Comparison of ENCODE assay signal across 26 cellular contexts in genomic region chr14:33568935-33569579, GRCh38.
DNase-seq lines count a peak whose midpoint lies in the region; ATAC-seq and TF ChIP-seq lines count a peak whose summit lies in the region.
"Had no signal": no experiment of that assay in that cellular context is flagged by ENCODE, and none has a peak within 500 bp of the region (broad histone marks: within the 10 kb centered on the region; RNA-seq: fewer than 3 reads in every experiment).

No MANE protein-coding gene starts in this region.

- H3K4me1 ChIP-seq in mesenchymal stem cell (ENCODE audit: control insufficient read depth, insufficient read depth, low read depth, low read length): peaks cover 2% of the 10 kb centered on the region
- H3K4me1 ChIP-seq: upper lobe of right lung had no signal

- no peak overlapping the region for H3K9ac ChIP-seq in mesenchymal stem cell (ENCODE audit: low read length)
- H3K9ac ChIP-seq: BLaER1 treated with 17β-estradiol and CSF1 and Interleukin-3, amounts not matched to agents 10 nM and 100 nM had no signal

- no peak for TF ChIP-seq CTCF in glutamatergic neuron (IDR thresholded peaks at IDR 0.05; ENCODE audit: partially characterized antibody, unreplicated experiment)
- no peak for TF ChIP-seq CTCF in coronary artery (IDR thresholded peaks at IDR 0.05)

- H3K4ac ChIP-seq in mesenchymal stem cell (ENCODE audit: low read depth in 1 of 2, low read length in 2 of 2): no peak overlapping the region

- no peak overlapping the region for H2AFZ ChIP-seq in mesenchymal stem cell (ENCODE audit: low read depth, low read length)

- H2AK5ac ChIP-seq in mesenchymal stem cell (ENCODE audit: low read length, severe bottlenecking): no peak overlapping the region

- H3K27ac Mint-ChIP-seq in glutamatergic neuron (ENCODE audit: unreplicated experiment): no peak overlapping the region
- H3K27ac Mint-ChIP-seq: activated B cell treated with CpG ODN at 0.5 μM for 24 hours; naive thymus-derived CD4-positive, alpha-beta T cell; T-helper 2 cell treated with Interferon-gamma antibody and Interleukin-4, amounts not matched to agents 5 μg/mL and 100 μg/mL, for 36 hours had no signal

- H3K23ac ChIP-seq in mesenchymal stem cell (ENCODE audit: low read length in 2 of 2): no peak overlapping the region

- no peak overlapping the region for H3K14ac ChIP-seq in mesenchymal stem cell (ENCODE audit: low read length in 2 of 2)

- H3K18ac ChIP-seq in mesenchymal stem cell (ENCODE audit: low read depth in 1 of 2, low read length in 2 of 2): peak overlapping the region in 1 of 2 experiments; percentile 19

- no peak overlapping the region for H3K27ac ChIP-seq in mesenchymal stem cell (ENCODE audit: low read length, poor library complexity, severe bottlenecking)
- no peak overlapping the region for H3K27ac ChIP-seq in coronary artery
- H3K27ac ChIP-seq: BLaER1 treated with 17β-estradiol and CSF1 and Interleukin-3, amounts not matched to agents 10 nM and 100 nM; stomach; upper lobe of right lung had no signal

- no peaks in the 10 kb centered on the region for H3K36me3 Mint-ChIP-seq in glutamatergic neuron (ENCODE audit: unreplicated experiment)
- H3K36me3 Mint-ChIP-seq: naive thymus-derived CD4-positive, alpha-beta T cell had no signal

- H4K8ac ChIP-seq in mesenchymal stem cell (ENCODE audit: low read length): no peak overlapping the region

- H3K36me3 ChIP-seq in mesenchymal stem cell (ENCODE audit: control insufficient read depth in 1 of 2, insufficient read depth in 2 of 2, low read depth in 1 of 2, low read length in 2 of 2): no peaks in the 10 kb centered on the region
- H3K36me3 ChIP-seq: BLaER1 treated with 17β-estradiol and CSF1 and Interleukin-3, amounts not matched to agents 10 nM and 100 nM; stomach; upper lobe of right lung had no signal

- no peak overlapping the region for H2BK15ac ChIP-seq in mesenchymal stem cell (ENCODE audit: low read depth, poor library complexity, severe bottlenecking)

- no peaks in the 10 kb centered on the region for H3K27me3 Mint-ChIP-seq in glutamatergic neuron (ENCODE audit: unreplicated experiment)
- H3K27me3 Mint-ChIP-seq: activated B cell treated with CpG ODN at 0.5 μM for 24 hours had no signal

- no peaks in the 10 kb centered on the region for H3K9me3 Mint-ChIP-seq in glutamatergic neuron (ENCODE audit: unreplicated experiment)
- H3K9me3 Mint-ChIP-seq: activated B cell treated with CpG ODN at 0.5 μM for 24 hours; T-helper 2 cell treated with Interferon-gamma antibody and Interleukin-4, amounts not matched to agents 5 μg/mL and 100 μg/mL, for 36 hours had no signal

- no peak overlapping the region for H2BK120ac ChIP-seq in mesenchymal stem cell (ENCODE audit: low read depth, low read length)

- H3K27me3 ChIP-seq in mesenchymal stem cell (ENCODE audit: control insufficient read depth in 1 of 2, insufficient read depth in 1 of 2, low read length in 2 of 2): no peaks in the 10 kb centered on the region
- H3K27me3 ChIP-seq: BLaER1 treated with 17β-estradiol and CSF1 and Interleukin-3, amounts not matched to agents 10 nM and 100 nM; stomach; upper lobe of right lung had no signal

- H3K4me2 ChIP-seq in mesenchymal stem cell (ENCODE audit: low read length, poor library complexity, severe bottlenecking): no peak overlapping the region
- H3K4me2 ChIP-seq: BLaER1 treated with 17β-estradiol and CSF1 and Interleukin-3, amounts not matched to agents 10 nM and 100 nM had no signal

- no peak overlapping the region for H3K4me3 Mint-ChIP-seq in glutamatergic neuron (ENCODE audit: unreplicated experiment)
- H3K4me3 Mint-ChIP-seq: activated B cell treated with CpG ODN at 0.5 μM for 24 hours; naive thymus-derived CD4-positive, alpha-beta T cell; T-helper 2 cell treated with Interferon-gamma antibody and Interleukin-4, amounts not matched to agents 5 μg/mL and 100 μg/mL, for 36 hours had no signal

- DNase-seq in ELR (ENCODE audit: low read depth): peak; percentile 59
- peak; percentile 63 for DNase-seq in dermis blood vessel endothelial cell
- peak; percentile 41 for DNase-seq in mesenchymal stem cell
- DNase-seq in activated gamma-delta T cell (lab: John Stamatoyannopoulos, UW): no peak
- no peak for DNase-seq in glutamatergic neuron
- no peak for DNase-seq in coronary artery (ENCODE audit: low spot score)
- DNase-seq: activated B cell treated with CpG ODN at 0.5 μM for 24 hours; activated CD4-positive, alpha-beta T cell treated with anti-CD3 and anti-CD28 coated beads, Interleukin-2, amount 50 U/mL, for 4 hours; activated effector memory CD4-positive, alpha-beta T cell treated with Interleukin-2 at 50 U/mL for 16 hours; DND-41; GOT3; mesendoderm; naive thymus-derived CD4-positive, alpha-beta T cell; NCI-H1417; NCI-H2107; NCI-H510A; NK-92 treated with Interleukin-12 subunit alpha and Interleukin-12 subunit beta, amount 100 ng/mL, for 24 hours; retina; stomach; upper lobe of right lung had no signal

- H2BK5ac ChIP-seq in mesenchymal stem cell (ENCODE audit: low read depth, low read length, poor library complexity, severe bottlenecking): no peak overlapping the region

- no peaks in the 10 kb centered on the region for H3K79me1 ChIP-seq in mesenchymal stem cell (replicated peaks; ENCODE audit: low read length, poor library complexity, severe bottlenecking)

- WGBS in mesenchymal stem cell: 33% methylated on average over 3 of the region's 3 CpGs

- H3K4me3 ChIP-seq in mesenchymal stem cell (ENCODE audit: insufficient read depth in 1 of 2, low read depth in 1 of 2, low read length in 2 of 2) (no peak overlapping the region), coronary artery (no peak overlapping the region)
- H3K4me3 ChIP-seq: BLaER1 treated with 17β-estradiol and CSF1 and Interleukin-3, amounts not matched to agents 10 nM and 100 nM; stomach; upper lobe of right lung had no signal

- no peak overlapping the region for H2BK12ac ChIP-seq in mesenchymal stem cell (ENCODE audit: low read length in 2 of 2)

- peak; percentile 12; the same call in 1 of the 3 replicates for ATAC-seq in SK-N-SH treated with all-trans-retinoic acid at 6 μM for 48 hours
- no peak for ATAC-seq in GM18907 (IDR thresholded peaks at IDR 0.05; ENCODE audit: unreplicated experiment)
- ATAC-seq: esophagus mucosa; HepG2; naive thymus-derived CD4-positive, alpha-beta T cell; upper lobe of right lung had no signal

- no peaks in the 10 kb centered on the region for H3K9me3 ChIP-seq in mesenchymal stem cell (ENCODE audit: control insufficient read depth, low read length)
- H3K9me3 ChIP-seq: BLaER1 treated with 17β-estradiol and CSF1 and Interleukin-3, amounts not matched to agents 10 nM and 100 nM; stomach; upper lobe of right lung had no signal

- H3K4me1 Mint-ChIP-seq in glutamatergic neuron (ENCODE audit: low read depth, unreplicated experiment): peaks cover 5% of the 10 kb centered on the region
- H3K4me1 Mint-ChIP-seq: activated B cell treated with CpG ODN at 0.5 μM for 24 hours; naive thymus-derived CD4-positive, alpha-beta T cell had no signal

- H4K91ac ChIP-seq in mesenchymal stem cell (ENCODE audit: low read length): no peak overlapping the region

TF ChIP-seq in SK-N-SH treated with all-trans-retinoic acid at 6 μM for 48 hours, 23 proteins besides CTCF, POLR2A, EP300 and RAD21 (continues in another document):
- TF ChIP-seq ZFP3 (CRISPR knock-in tag; IDR thresholded peaks at IDR 0.05) (no peak), PPARA (CRISPR knock-in tag; IDR thresholded peaks at IDR 0.05; ENCODE audit: borderline replicate concordance) (no peak), ISL1 (CRISPR knock-in tag; IDR thresholded peaks at IDR 0.05) (no peak), CSDC2 (CRISPR knock-in tag; IDR thresholded peaks at IDR 0.05) (no peak), GLIS3 (CRISPR knock-in tag; IDR thresholded peaks at IDR 0.05) (no peak), ZNF70 (CRISPR knock-in tag; IDR thresholded peaks at IDR 0.05) (no peak), OSR1 (CRISPR knock-in tag; IDR thresholded peaks at IDR 0.05) (no peak), TOX (CRISPR knock-in tag; IDR thresholded peaks at IDR 0.05; ENCODE audit: borderline replicate concordance) (no peak), ESRRG (CRISPR knock-in tag; IDR thresholded peaks at IDR 0.05) (no peak), TCF4 (CRISPR knock-in tag; IDR thresholded peaks at IDR 0.05; ENCODE audit: borderline replicate concordance) (no peak)
- TF ChIP-seq, protein P1, sequence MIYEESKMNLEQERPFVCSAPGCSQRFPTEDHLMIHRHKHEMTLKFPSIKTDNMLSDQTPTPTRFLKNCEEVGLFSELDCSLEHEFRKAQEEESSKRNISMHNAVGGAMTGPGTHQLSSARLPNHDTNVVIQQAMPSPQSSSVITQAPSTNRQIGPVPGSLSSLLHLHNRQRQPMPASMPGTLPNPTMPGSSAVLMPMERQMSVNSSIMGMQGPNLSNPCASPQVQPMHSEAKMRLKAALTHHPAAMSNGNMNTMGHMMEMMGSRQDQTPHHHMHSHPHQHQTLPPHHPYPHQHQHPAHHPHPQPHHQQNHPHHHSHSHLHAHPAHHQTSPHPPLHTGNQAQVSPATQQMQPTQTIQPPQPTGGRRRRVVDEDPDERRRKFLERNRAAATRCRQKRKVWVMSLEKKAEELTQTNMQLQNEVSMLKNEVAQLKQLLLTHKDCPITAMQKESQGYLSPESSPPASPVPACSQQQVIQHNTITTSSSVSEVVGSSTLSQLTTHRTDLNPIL (CRISPR knock-in tag; IDR thresholded peaks at IDR 0.05; ENCODE audit: low read depth): no peak
- TF ChIP-seq, protein P2, sequence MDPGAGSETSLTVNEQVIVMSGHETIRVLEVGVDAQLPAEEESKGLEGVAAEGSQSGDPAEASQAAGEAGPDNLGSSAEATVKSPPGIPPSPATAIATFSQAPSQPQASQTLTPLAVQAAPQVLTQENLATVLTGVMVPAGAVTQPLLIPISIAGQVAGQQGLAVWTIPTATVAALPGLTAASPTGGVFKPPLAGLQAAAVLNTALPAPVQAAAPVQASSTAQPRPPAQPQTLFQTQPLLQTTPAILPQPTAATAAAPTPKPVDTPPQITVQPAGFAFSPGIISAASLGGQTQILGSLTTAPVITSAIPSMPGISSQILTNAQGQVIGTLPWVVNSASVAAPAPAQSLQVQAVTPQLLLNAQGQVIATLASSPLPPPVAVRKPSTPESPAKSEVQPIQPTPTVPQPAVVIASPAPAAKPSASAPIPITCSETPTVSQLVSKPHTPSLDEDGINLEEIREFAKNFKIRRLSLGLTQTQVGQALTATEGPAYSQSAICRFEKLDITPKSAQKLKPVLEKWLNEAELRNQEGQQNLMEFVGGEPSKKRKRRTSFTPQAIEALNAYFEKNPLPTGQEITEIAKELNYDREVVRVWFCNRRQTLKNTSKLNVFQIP (CRISPR knock-in tag; IDR thresholded peaks at IDR 0.05; ENCODE audit: borderline replicate concordance, low read depth): no peak

Comparison
In these comparisons a context has a peak if more than half of its experiments do, and no peak if none do; other contexts are left out.
1. DNase-seq: peak in ELR (single experiment), dermis blood vessel endothelial cell (single experiment) and mesenchymal stem cell (single experiment); none in activated gamma-delta T cell (single experiment), glutamatergic neuron (single experiment) and coronary artery (single experiment).